Comparison of ENCODE assay signal across 1 cellular context in the genomic region with DNA sequence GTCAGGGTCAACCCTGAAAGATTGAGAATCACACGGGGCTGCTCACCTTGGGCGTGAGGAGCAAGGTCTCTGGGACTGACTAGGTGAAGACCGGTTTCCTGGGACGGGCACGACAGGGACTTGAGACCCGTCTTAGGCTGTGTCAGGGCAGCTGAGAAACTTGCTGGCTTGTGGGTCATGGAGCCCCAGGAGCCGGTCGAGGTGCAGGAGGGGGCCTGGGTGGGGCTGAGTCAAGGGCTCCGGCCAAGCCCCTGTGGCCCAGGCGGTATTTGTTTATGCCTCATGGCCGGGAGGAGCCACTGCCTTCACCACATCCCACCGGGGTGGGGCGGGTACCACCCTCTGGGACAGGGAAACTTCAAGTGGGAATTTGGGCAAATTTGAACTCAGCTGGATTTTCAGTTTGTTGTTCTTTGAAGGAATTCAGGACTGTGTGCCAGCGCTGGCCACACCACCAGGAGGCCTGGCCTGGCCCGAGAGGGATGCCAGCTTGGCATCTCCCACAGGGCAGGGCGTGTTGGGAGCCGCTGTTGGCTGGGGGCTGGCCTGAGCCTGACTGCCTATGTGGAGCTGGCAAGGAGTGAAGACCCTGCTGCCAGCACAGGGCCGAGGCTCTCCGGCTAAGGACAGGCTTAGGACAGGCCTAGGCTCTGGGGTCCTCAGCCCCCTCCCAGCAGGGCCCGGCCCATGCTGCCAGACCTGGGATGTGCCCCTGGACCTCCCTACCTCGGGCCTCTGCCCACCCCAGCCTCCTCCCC.
TF ChIP-seq lines count a peak whose summit lies in the region.

No MANE protein-coding gene starts in this region.

TF ChIP-seq in GM23338, 12 proteins besides CTCF, POLR2A, EP300 and RAD21 (continued from another document):
- TF ChIP-seq, protein P1, sequence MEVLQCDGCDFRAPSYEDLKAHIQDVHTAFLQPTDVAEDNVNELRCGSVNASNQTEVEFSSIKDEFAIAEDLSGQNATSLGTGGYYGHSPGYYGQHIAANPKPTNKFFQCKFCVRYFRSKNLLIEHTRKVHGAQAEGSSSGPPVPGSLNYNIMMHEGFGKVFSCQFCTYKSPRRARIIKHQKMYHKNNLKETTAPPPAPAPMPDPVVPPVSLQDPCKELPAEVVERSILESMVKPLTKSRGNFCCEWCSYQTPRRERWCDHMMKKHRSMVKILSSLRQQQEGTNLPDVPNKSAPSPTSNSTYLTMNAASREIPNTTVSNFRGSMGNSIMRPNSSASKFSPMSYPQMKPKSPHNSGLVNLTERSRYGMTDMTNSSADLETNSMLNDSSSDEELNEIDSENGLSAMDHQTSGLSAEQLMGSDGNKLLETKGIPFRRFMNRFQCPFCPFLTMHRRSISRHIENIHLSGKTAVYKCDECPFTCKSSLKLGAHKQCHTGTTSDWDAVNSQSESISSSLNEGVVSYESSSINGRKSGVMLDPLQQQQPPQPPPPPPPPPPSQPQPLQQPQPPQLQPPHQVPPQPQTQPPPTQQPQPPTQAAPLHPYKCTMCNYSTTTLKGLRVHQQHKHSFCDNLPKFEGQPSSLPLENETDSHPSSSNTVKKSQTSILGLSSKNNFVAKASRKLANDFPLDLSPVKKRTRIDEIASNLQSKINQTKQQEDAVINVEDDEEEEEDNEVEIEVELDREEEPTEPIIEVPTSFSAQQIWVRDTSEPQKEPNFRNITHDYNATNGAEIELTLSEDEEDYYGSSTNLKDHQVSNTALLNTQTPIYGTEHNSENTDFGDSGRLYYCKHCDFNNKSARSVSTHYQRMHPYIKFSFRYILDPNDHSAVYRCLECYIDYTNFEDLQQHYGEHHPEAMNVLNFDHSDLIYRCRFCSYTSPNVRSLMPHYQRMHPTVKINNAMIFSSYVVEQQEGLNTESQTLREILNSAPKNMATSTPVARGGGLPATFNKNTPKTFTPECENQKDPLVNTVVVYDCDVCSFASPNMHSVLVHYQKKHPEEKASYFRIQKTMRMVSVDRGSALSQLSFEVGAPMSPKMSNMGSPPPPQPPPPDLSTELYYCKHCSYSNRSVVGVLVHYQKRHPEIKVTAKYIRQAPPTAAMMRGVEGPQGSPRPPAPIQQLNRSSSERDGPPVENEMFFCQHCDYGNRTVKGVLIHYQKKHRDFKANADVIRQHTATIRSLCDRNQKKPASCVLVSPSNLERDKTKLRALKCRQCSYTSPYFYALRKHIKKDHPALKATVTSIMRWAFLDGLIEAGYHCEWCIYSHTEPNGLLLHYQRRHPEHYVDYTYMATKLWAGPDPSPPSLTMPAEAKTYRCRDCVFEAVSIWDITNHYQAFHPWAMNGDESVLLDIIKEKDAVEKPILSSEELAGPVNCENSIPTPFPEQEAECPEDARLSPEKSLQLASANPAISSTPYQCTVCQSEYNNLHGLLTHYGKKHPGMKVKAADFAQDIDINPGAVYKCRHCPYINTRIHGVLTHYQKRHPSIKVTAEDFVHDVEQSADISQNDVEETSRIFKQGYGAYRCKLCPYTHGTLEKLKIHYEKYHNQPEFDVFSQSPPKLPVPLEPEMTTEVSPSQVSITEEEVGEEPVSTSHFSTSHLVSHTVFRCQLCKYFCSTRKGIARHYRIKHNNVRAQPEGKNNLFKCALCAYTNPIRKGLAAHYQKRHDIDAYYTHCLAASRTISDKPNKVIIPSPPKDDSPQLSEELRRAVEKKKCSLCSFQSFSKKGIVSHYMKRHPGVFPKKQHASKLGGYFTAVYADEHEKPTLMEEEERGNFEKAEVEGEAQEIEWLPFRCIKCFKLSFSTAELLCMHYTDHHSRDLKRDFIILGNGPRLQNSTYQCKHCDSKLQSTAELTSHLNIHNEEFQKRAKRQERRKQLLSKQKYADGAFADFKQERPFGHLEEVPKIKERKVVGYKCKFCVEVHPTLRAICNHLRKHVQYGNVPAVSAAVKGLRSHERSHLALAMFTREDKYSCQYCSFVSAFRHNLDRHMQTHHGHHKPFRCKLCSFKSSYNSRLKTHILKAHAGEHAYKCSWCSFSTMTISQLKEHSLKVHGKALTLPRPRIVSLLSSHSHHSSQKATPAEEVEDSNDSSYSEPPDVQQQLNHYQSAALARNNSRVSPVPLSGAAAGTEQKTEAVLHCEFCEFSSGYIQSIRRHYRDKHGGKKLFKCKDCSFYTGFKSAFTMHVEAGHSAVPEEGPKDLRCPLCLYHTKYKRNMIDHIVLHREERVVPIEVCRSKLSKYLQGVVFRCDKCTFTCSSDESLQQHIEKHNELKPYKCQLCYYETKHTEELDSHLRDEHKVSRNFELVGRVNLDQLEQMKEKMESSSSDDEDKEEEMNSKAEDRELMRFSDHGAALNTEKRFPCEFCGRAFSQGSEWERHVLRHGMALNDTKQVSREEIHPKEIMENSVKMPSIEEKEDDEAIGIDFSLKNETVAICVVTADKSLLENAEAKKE (CRISPR knock-in tag; IDR thresholded peaks at IDR 0.05), result no peak
- TF ChIP-seq ZNF331 (CRISPR knock-in tag; IDR thresholded peaks at IDR 0.05; ENCODE audit: low read depth) (no peak), ZNF114 (CRISPR knock-in tag; IDR thresholded peaks at IDR 0.05) (no peak)
